11 cellular contexts compared by ENCODE assay signal in genomic region chr6:29014729-29015608, GRCh38. TPM values are rescaled to one million over a fixed set of nuclear protein-coding genes. Genes with fewer than 3 reads are reported as not detected.
A peak's percentile ranks its signal among the peaks of the same experiment; 100 is the strongest.
DNase-seq lines count a peak whose midpoint lies in the region; ATAC-seq and TF ChIP-seq lines count a peak whose summit lies in the region.
"Had no signal": no experiment of that assay in that cellular context is flagged by ENCODE, and none has a peak within 500 bp of the region (broad histone marks: within the 10 kb centered on the region; RNA-seq: fewer than 3 reads in every experiment).

No MANE protein-coding gene starts in this region.

- no peak for DNase-seq in activated naive CD4-positive, alpha-beta T cell treated with anti-CD3 and anti-CD28 coated beads for 36 hours
- DNase-seq in activated naive CD4-positive, alpha-beta T cell treated with anti-CD3 and anti-CD28 coated beads, Interleukin-2, amount 50 U/mL, for 72 hours (ENCODE audit: low spot score in 2 of 2): no peak
- DNase-seq in foreskin fibroblast: peak in 1 of 2 donors; percentile 39
- no peak for DNase-seq in stimulated activated effector memory CD8-positive, alpha-beta T cell treated with anti-CD3 and anti-CD28 coated beads, Interleukin-12 subunit alpha, Interleukin-12 subunit beta, amount 100 ng/mL, for 72 hours (ENCODE audit: low spot score in 2 of 2)
- no peak for DNase-seq in LoVo (ENCODE audit: low spot score)
- DNase-seq in D341Med (ENCODE audit: low spot score): no peak
- DNase-seq: NCI-H1105 had no signal

- H3K4me3 ChIP-seq in foreskin fibroblast (ENCODE audit: low read depth in 1 of 2, low read length in 2 of 2): peak overlapping the region; percentile 20 to 37

- H3K36me3 Mint-ChIP-seq in activated naive CD4-positive, alpha-beta T cell treated with anti-CD3 and anti-CD28 coated beads for 36 hours (ENCODE audit: low read depth): no peaks in the 10 kb centered on the region
- H3K36me3 Mint-ChIP-seq in activated naive CD4-positive, alpha-beta T cell treated with anti-CD3 and anti-CD28 coated beads, Interleukin-2, amount 50 U/mL, for 72 hours: peaks cover 10 to 12% of the 10 kb centered on the region in 2 donors
- H3K36me3 Mint-ChIP-seq in activated T-helper 17 cell treated with anti-CD3 and anti-CD28 coated beads, Interleukin-2, amount 50 U/mL, for 72 hours (ENCODE audit: low read depth): no peaks in the 10 kb centered on the region
- H3K36me3 Mint-ChIP-seq in stimulated activated effector memory CD8-positive, alpha-beta T cell treated with anti-CD3 and anti-CD28 coated beads, Interleukin-12 subunit alpha, Interleukin-12 subunit beta, amount 100 ng/mL, for 72 hours: no peaks in the 10 kb centered on the region

- TF ChIP-seq CTCF in foreskin fibroblast (IDR thresholded peaks at IDR 0.05; ENCODE audit: low read depth, low read length): no peak

- no peak overlapping the region for H3K27ac Mint-ChIP-seq in activated naive CD4-positive, alpha-beta T cell treated with anti-CD3 and anti-CD28 coated beads for 36 hours
- H3K27ac Mint-ChIP-seq in activated naive CD4-positive, alpha-beta T cell treated with anti-CD3 and anti-CD28 coated beads, Interleukin-2, amount 50 U/mL, for 72 hours: no peak overlapping the region
- no peak overlapping the region for H3K27ac Mint-ChIP-seq in activated T-helper 17 cell treated with anti-CD3 and anti-CD28 coated beads, Interleukin-2, amount 50 U/mL, for 72 hours
- H3K27ac Mint-ChIP-seq in stimulated activated effector memory CD8-positive, alpha-beta T cell treated with anti-CD3 and anti-CD28 coated beads, Interleukin-12 subunit alpha, Interleukin-12 subunit beta, amount 100 ng/mL, for 72 hours: no peak overlapping the region

- H3K4me1 Mint-ChIP-seq in activated naive CD4-positive, alpha-beta T cell treated with anti-CD3 and anti-CD28 coated beads for 36 hours (ENCODE audit: low read depth): peaks cover 12% of the 10 kb centered on the region
- H3K4me1 Mint-ChIP-seq in activated T-helper 17 cell treated with anti-CD3 and anti-CD28 coated beads, Interleukin-2, amount 50 U/mL, for 72 hours: peaks cover 21% of the 10 kb centered on the region
- H3K4me1 Mint-ChIP-seq in stimulated activated effector memory CD8-positive, alpha-beta T cell treated with anti-CD3 and anti-CD28 coated beads, Interleukin-12 subunit alpha, Interleukin-12 subunit beta, amount 100 ng/mL, for 72 hours: peaks cover 25% of the 10 kb centered on the region

- no peaks in the 10 kb centered on the region for H3K9me3 Mint-ChIP-seq in activated naive CD4-positive, alpha-beta T cell treated with anti-CD3 and anti-CD28 coated beads for 36 hours
- no peaks in the 10 kb centered on the region for H3K9me3 Mint-ChIP-seq in activated naive CD4-positive, alpha-beta T cell treated with anti-CD3 and anti-CD28 coated beads, Interleukin-2, amount 50 U/mL, for 72 hours
- H3K9me3 Mint-ChIP-seq in activated T-helper 17 cell treated with anti-CD3 and anti-CD28 coated beads, Interleukin-2, amount 50 U/mL, for 72 hours: no peaks in the 10 kb centered on the region
- H3K9me3 Mint-ChIP-seq in stimulated activated effector memory CD8-positive, alpha-beta T cell treated with anti-CD3 and anti-CD28 coated beads, Interleukin-12 subunit alpha, Interleukin-12 subunit beta, amount 100 ng/mL, for 72 hours: no peaks in the 10 kb centered on the region
- H3K9me3 Mint-ChIP-seq: central memory CD8-positive, alpha-beta T cell had no signal

- intact Hi-C loops in activated naive CD4-positive, alpha-beta T cell treated with anti-CD3 and anti-CD28 coated beads for 36 hours (cut with micrococcal nuclease): no loop called here

- CTCF ChIA-PET in activated naive CD4-positive, alpha-beta T cell treated with anti-CD3 and anti-CD28 coated beads for 36 hours (lab: Charles Lee): interaction anchor here (0.9 to 5.0 kb wide), 14 partner anchors 9 to 330 kb away, joined by 3 to 72 read pairs (median 4); partner anchors contain the start of gene ZNF311

- peaks cover 14% of the 10 kb centered on the region for H3K27me3 Mint-ChIP-seq in activated naive CD4-positive, alpha-beta T cell treated with anti-CD3 and anti-CD28 coated beads for 36 hours (ENCODE audit: low read depth)
- no peaks in the 10 kb centered on the region for H3K27me3 Mint-ChIP-seq in activated T-helper 17 cell treated with anti-CD3 and anti-CD28 coated beads, Interleukin-2, amount 50 U/mL, for 72 hours

- ATAC-seq in activated naive CD4-positive, alpha-beta T cell treated with anti-CD3 and anti-CD28 coated beads, Interleukin-2, amount 50 U/mL, for 72 hours: no peak
- ATAC-seq in activated T-helper 17 cell treated with anti-CD3 and anti-CD28 coated beads, Interleukin-2, amount 50 U/mL, for 72 hours (replicated peaks): no peak
- ATAC-seq in stimulated activated effector memory CD8-positive, alpha-beta T cell treated with anti-CD3 and anti-CD28 coated beads, Interleukin-12 subunit alpha, Interleukin-12 subunit beta, amount 100 ng/mL, for 72 hours: no peak
- ATAC-seq in HG02840 (IDR thresholded peaks at IDR 0.05; ENCODE audit: low FRiP score, unreplicated experiment): no peak

- peak overlapping the region; percentile 9 for H3K4me3 Mint-ChIP-seq in activated naive CD4-positive, alpha-beta T cell treated with anti-CD3 and anti-CD28 coated beads for 36 hours
- peak overlapping the region; percentile 93 for H3K4me3 Mint-ChIP-seq in activated T-helper 17 cell treated with anti-CD3 and anti-CD28 coated beads, Interleukin-2, amount 50 U/mL, for 72 hours
- H3K4me3 Mint-ChIP-seq in stimulated activated effector memory CD8-positive, alpha-beta T cell treated with anti-CD3 and anti-CD28 coated beads, Interleukin-12 subunit alpha, Interleukin-12 subunit beta, amount 100 ng/mL, for 72 hours: peak overlapping the region; percentile 84

RNA-seq across cellular contexts. Expression of gene ZNF311, which starts 9.9 kb away (rescaled TPM):
- total RNA-seq in activated naive CD4-positive, alpha-beta T cell treated with anti-CD3 and anti-CD28 coated beads for 36 hours: under 1 TPM; 0.57 to 0.69 TPM
- total RNA-seq in activated naive CD4-positive, alpha-beta T cell treated with anti-CD3 and anti-CD28 coated beads, Interleukin-2, amount 50 U/mL, for 72 hours: under 1 TPM; 0.16 to 0.53 TPM
- under 1 TPM; 0.35 to 0.71 TPM for total RNA-seq in activated T-helper 17 cell treated with anti-CD3 and anti-CD28 coated beads, Interleukin-2, amount 50 U/mL, for 72 hours

RNA-seq across cellular contexts. Expression of gene OR2W1, which starts 30.0 kb away (rescaled TPM):
- total RNA-seq in activated naive CD4-positive, alpha-beta T cell treated with anti-CD3 and anti-CD28 coated beads for 36 hours: not detected
- not detected for total RNA-seq in activated naive CD4-positive, alpha-beta T cell treated with anti-CD3 and anti-CD28 coated beads, Interleukin-2, amount 50 U/mL, for 72 hours
- total RNA-seq in activated T-helper 17 cell treated with anti-CD3 and anti-CD28 coated beads, Interleukin-2, amount 50 U/mL, for 72 hours: not detected
- total RNA-seq: mononuclear cell had no signal

Comparison
In these comparisons a context has a peak if more than half of its experiments do, and no peak if none do; other contexts are left out.
1. H3K4me3 Mint-ChIP-seq: peak in every context shown above with its lines; median percentile 93 in activated T-helper 17 cell treated with anti-CD3 and anti-CD28 coated beads, Interleukin-2, amount 50 U/mL, for 72 hours; 84 in stimulated activated effector memory CD8-positive, alpha-beta T cell treated with anti-CD3 and anti-CD28 coated beads, Interleukin-12 subunit alpha, Interleukin-12 subunit beta, amount 100 ng/mL, for 72 hours; 9 in activated naive CD4-positive, alpha-beta T cell treated with anti-CD3 and anti-CD28 coated beads for 36 hours.